In the genomic region with DNA sequence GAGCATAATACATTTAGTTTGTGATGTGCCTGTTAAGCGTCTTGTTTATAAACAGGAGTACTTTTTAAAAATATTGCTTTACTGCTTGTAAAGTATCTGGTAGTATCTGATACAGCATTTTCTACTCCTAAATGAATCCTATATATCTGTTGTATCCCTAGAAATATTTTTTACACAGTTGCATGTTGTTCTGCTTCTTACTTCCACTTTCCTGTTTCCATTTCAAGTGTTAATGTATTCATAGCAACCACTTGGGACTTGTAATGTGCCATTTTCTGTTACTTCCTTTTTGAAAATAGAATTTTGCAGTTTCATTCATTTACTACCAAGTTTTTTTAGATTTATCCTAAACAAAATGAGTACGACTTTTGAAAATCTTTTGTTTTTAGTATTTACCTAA, we compare ENCODE assay signal across 10 cellular contexts. TPM values are rescaled to one million over a fixed set of nuclear protein-coding genes. Genes with fewer than 3 reads are reported as not detected.
A peak's percentile ranks its signal among the peaks of the same experiment; 100 is the strongest.
DNase-seq lines count a peak whose midpoint lies in the region; ATAC-seq and TF ChIP-seq lines count a peak whose summit lies in the region.
"Had no signal": no experiment of that assay in that cellular context is flagged by ENCODE, and none has a peak within 500 bp of the region (broad histone marks: within the 10 kb centered on the region; RNA-seq: fewer than 3 reads in every experiment).

No MANE protein-coding gene starts in this region.

- peaks cover 10 to 43% (median 26%) of the 10 kb centered on the region in 3 experiments for H3K36me3 ChIP-seq in naive thymus-derived CD4-positive, alpha-beta T cell (ENCODE audit: control insufficient read depth in 2 of 3, insufficient read depth in 3 of 3, low read length in 3 of 3)
- peaks cover 0 to 56% (median 28%) of the 10 kb centered on the region in 4 donors for H3K36me3 ChIP-seq in transverse colon

- no peak for DNase-seq in naive thymus-derived CD4-positive, alpha-beta T cell
- no peak for DNase-seq in amniotic stem cell (lab: John Stamatoyannopoulos, UW)
- no peak for DNase-seq in transverse colon
- no peak for DNase-seq in NCI-H187 treated with DMSO at 0.1 percent for 48 hours (lab: John Stamatoyannopoulos, UW)
- DNase-seq: activated naive CD4-positive, alpha-beta T cell; NCI-H446 had no signal

- H3K36me3 Mint-ChIP-seq in IgD-negative memory B cell: peaks cover 5% of the 10 kb centered on the region
- H3K36me3 Mint-ChIP-seq in naive thymus-derived CD4-positive, alpha-beta T cell: peaks cover 0 to 42% (median 26%) of the 10 kb centered on the region in 5 donors

- TF ChIP-seq CTCF in transverse colon (IDR thresholded peaks at IDR 0.05): no peak

- TF ChIP-seq POLR2A in transverse colon (IDR thresholded peaks at IDR 0.05): no peak

- TF ChIP-seq EP300 in transverse colon (IDR thresholded peaks at IDR 0.05; ENCODE audit: low read depth): no peak

- peaks cover 10 to 23% (median 17%) of the 10 kb centered on the region in 3 donors for H3K4me1 Mint-ChIP-seq in IgD-negative memory B cell
- H3K4me1 Mint-ChIP-seq in naive thymus-derived CD4-positive, alpha-beta T cell: peaks cover 0 to 42% (median 30%) of the 10 kb centered on the region in 7 donors

- no peak overlapping the region for H3K27ac ChIP-seq in naive thymus-derived CD4-positive, alpha-beta T cell (ENCODE audit: low read depth, low read length)
- no peak overlapping the region for H3K27ac ChIP-seq in transverse colon

- no peaks in the 10 kb centered on the region for H3K4me1 ChIP-seq in naive thymus-derived CD4-positive, alpha-beta T cell (ENCODE audit: control insufficient read depth in 2 of 2, insufficient read depth in 2 of 2, low read length in 2 of 2)
- no peaks in the 10 kb centered on the region for H3K4me1 ChIP-seq in transverse colon

- POLR2A ChIA-PET in naive thymus-derived CD4-positive, alpha-beta T cell (lab: Charles Lee): no interaction called here

- H3K27me3 ChIP-seq in naive thymus-derived CD4-positive, alpha-beta T cell (ENCODE audit: control insufficient read depth in 2 of 2, insufficient read depth in 2 of 2, low read length in 2 of 2): no peaks in the 10 kb centered on the region
- no peaks in the 10 kb centered on the region for H3K27me3 ChIP-seq in transverse colon

- no peak overlapping the region for H3K4me3 ChIP-seq in naive thymus-derived CD4-positive, alpha-beta T cell (ENCODE audit: low read length)
- no peak overlapping the region for H3K4me3 ChIP-seq in transverse colon

- H3K4me3 Mint-ChIP-seq in IgD-negative memory B cell: peak overlapping the region in 3 of 4 donors; percentile 36 to 81 (median 44)
- no peak overlapping the region for H3K4me3 Mint-ChIP-seq in naive thymus-derived CD4-positive, alpha-beta T cell

- 82 to 83% methylated on average over 2 of the region's 2 CpGs for WGBS in transverse colon (ENCODE audit: low coverage in 1 of 2), 2 donors

- ATAC-seq in GM18867 (IDR thresholded peaks at IDR 0.05; ENCODE audit: unreplicated experiment): peak; percentile 82
- peak; percentile 76 for ATAC-seq in HG02610 (IDR thresholded peaks at IDR 0.05; ENCODE audit: unreplicated experiment)
- peak; percentile 61 for ATAC-seq in naive thymus-derived CD4-positive, alpha-beta T cell
- ATAC-seq in activated CD4-positive, CD25-positive, alpha-beta regulatory T cell treated with anti-CD3 and anti-CD28 coated beads, Interleukin-2, amount 50 U/mL, for 24 hours: no peak

- in situ Hi-C loops in transverse colon (cut with MboI; ENCODE audit: low pct_ligation_motif_present in 1 of 4, low pct_unique_long_range_greater_than_20kb in 1 of 4, low sequenced_read_pairs in 3 of 4): no loop called here

- H3K9me3 Mint-ChIP-seq in IgD-negative memory B cell: no peaks in the 10 kb centered on the region
- no peaks in the 10 kb centered on the region for H3K9me3 Mint-ChIP-seq in naive thymus-derived CD4-positive, alpha-beta T cell

- intact Hi-C loops in naive thymus-derived CD4-positive, alpha-beta T cell (cut with micrococcal nuclease): no loop called here
- intact Hi-C loops in transverse colon (cut with DNase I; ENCODE audit: low total_unique reads): no loop called here

- no peaks in the 10 kb centered on the region for H3K27me3 Mint-ChIP-seq in IgD-negative memory B cell
- no peaks in the 10 kb centered on the region for H3K27me3 Mint-ChIP-seq in naive thymus-derived CD4-positive, alpha-beta T cell

- H3K9me3 ChIP-seq in naive thymus-derived CD4-positive, alpha-beta T cell (ENCODE audit: control insufficient read depth in 2 of 3, low read length in 3 of 3): no peaks in the 10 kb centered on the region
- H3K9me3 ChIP-seq in transverse colon: no peaks in the 10 kb centered on the region

- peak overlapping the region in 1 of 3 donors; percentile 3 for H3K27ac Mint-ChIP-seq in IgD-negative memory B cell
- H3K27ac Mint-ChIP-seq in naive thymus-derived CD4-positive, alpha-beta T cell: peak overlapping the region in 2 of 9 donors; percentile 42 to 64

- CTCF ChIA-PET in naive thymus-derived CD4-positive, alpha-beta T cell (lab: Charles Lee): no interaction called here

RNA-seq across cellular contexts. Expression of a gene that starts 24.9 kb away (rescaled TPM):
- 23.2 TPM for polyA plus RNA-seq in IgD-negative memory B cell
- total RNA-seq in naive thymus-derived CD4-positive, alpha-beta T cell: 10 to 100 TPM; 49.8 to 78.1 (median 67.9) TPM
- 10 to 100 TPM; 20.6 to 22.9 TPM for polyA plus RNA-seq in naive thymus-derived CD4-positive, alpha-beta T cell
- total RNA-seq in transverse colon: 10 to 100 TPM; 24.7 to 57.5 (median 44.6) TPM

Comparison
In these comparisons a context has a peak if more than half of its experiments do, and no peak if none do; other contexts are left out.
1. ATAC-seq: peak in GM18867 (single experiment), HG02610 (single experiment) and naive thymus-derived CD4-positive, alpha-beta T cell (single experiment); none in activated CD4-positive, CD25-positive, alpha-beta regulatory T cell treated with anti-CD3 and anti-CD28 coated beads, Interleukin-2, amount 50 U/mL, for 24 hours (0 of 2).
2. H3K4me3 Mint-ChIP-seq: peak in IgD-negative memory B cell (3 of 4); none in naive thymus-derived CD4-positive, alpha-beta T cell (0 of 10).